ENCODE assay signal across 22 cellular contexts in the genomic region with DNA sequence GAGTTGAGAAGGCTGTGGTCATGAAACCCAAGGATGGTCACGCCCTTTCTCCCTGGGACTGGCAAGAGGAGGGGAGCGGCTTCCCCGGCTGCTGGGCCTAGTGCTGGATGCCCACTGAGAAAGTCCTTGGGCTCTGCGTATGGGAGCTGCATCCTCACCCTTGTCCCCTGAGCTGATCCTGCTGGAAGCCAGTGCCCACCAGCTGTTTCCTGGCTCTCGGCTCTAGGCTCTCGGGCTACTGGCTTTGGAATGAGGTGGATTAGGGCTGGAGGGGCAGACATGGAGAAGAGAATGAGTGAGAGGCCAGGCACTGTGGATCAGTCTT.
"Had no signal": no experiment of that assay in that cellular context is flagged by ENCODE, and none has a peak within 500 bp of the region (broad histone marks: within the 10 kb centered on the region; RNA-seq: fewer than 3 reads in every experiment).

No MANE protein-coding gene starts in this region.

- H3K4me3 ChIP-seq: ascending aorta, breast epithelium, coronary artery, heart right ventricle, mucosa of descending colon, neural progenitor cell, ovary, psoas muscle, smooth muscle cell, suprapubic skin had no signal

- H3K4me1 ChIP-seq: ascending aorta, breast epithelium, heart right ventricle, neural progenitor cell, psoas muscle, suprapubic skin had no signal

- H3K36me3 ChIP-seq: ascending aorta, breast epithelium, heart right ventricle, neural progenitor cell, ovary, suprapubic skin had no signal

- DNase-seq: activated CD4-positive, alpha-beta T cell treated with anti-CD3 and anti-CD28 coated beads, Interleukin-2, amount 10 ng/mL, durations not matched to agents 24 days and 14 days; activated CD4-positive, CD25-positive, alpha-beta regulatory T cell; activated gamma-delta T cell; erythroblast; foreskin melanocyte; heart right ventricle; kidney glomerular epithelial cell; left ventricle myocardium superior; mucosa of descending colon; naive B cell; ovary; stimulated activated CD4-positive, alpha-beta T cell treated with anti-CD3 and anti-CD28 coated beads, Interleukin-4, amount 100 ng/mL, for 1 hour; stimulated activated naive CD8-positive, alpha-beta T cell treated with anti-CD3 and anti-CD28 coated beads, Interleukin-15, amount 100 ng/mL, for 72 hours; trophoblast cell had no signal

- H3K27me3 ChIP-seq: ascending aorta, neural progenitor cell, ovary had no signal

- H3K9me3 ChIP-seq: ascending aorta, breast epithelium, mucosa of descending colon, ovary, suprapubic skin had no signal

- H3K27ac ChIP-seq: ascending aorta, breast epithelium, coronary artery, heart right ventricle, neural progenitor cell, ovary, psoas muscle, suprapubic skin had no signal

- ATAC-seq: heart right ventricle; left ventricle myocardium superior; mucosa of descending colon; psoas muscle; sciatic nerve; stimulated activated naive CD8-positive, alpha-beta T cell treated with anti-CD3 and anti-CD28 coated beads, Interleukin-15, amount 100 ng/mL, for 72 hours had no signal
